Comparison of ENCODE assay signal across 8 cellular contexts in the genomic region with DNA sequence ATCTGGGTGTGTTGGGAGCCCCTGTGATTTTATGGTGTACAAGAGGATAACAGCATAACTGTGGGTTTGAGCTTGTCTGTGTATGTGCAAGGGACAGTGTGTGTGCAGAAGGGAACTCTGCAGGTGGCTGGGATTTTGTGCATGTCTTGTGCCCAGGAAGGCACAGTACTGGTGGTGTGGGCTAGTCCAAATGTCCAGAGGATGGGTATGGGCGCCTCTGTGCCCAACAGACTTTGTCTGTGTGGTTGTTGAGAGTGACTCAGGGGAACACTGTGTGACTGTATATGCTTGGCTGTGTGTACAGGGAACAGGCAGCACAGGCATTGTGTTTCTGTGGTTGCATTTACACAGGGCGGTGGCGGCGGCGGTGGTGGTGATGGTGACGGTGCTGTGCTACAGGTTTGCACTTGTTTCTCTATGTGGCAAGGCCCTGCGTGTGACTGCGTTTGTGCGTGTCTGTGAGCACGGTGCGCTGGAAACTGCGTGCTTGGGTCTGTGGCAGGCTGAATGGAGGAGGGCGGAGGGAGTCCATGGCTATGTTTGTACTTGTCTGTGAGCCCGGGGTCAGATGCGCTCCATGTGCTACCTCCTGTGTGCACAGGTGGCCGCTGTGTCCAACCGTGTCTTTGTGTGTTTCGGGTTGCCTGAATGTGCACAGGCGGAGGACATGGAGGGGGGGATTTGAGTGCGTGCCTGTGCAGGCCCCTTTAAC. TPM values are rescaled to one million over a fixed set of nuclear protein-coding genes. Genes with fewer than 3 reads are reported as not detected.
DNase-seq lines count a peak whose midpoint lies in the region; ATAC-seq lines count a peak whose summit lies in the region.

No MANE protein-coding gene starts in this region.

- no peak overlapping the region for H3K4me2 ChIP-seq in mesenchymal stem cell (ENCODE audit: low read length, poor library complexity, severe bottlenecking)

- 87% methylated on average over 20 of the region's 20 CpGs for WGBS in mesenchymal stem cell

- H2BK120ac ChIP-seq in mesenchymal stem cell (ENCODE audit: low read depth, low read length), result no peak overlapping the region

- H3K4ac ChIP-seq in mesenchymal stem cell (ENCODE audit: low read depth in 1 of 2, low read length in 2 of 2), result peak overlapping the region in 1 of 2 experiments; percentile 92

- H3K14ac ChIP-seq in mesenchymal stem cell (ENCODE audit: low read length in 2 of 2), result peak overlapping the region in 1 of 2 experiments; percentile 1

- H3K4me1 Mint-ChIP-seq in activated naive CD4-positive, alpha-beta T cell treated with anti-CD3 and anti-CD28 coated beads, Interleukin-2, amount 50 U/mL, for 24 hours, result peaks cover 83% of the 10 kb centered on the region

- H3K4me3 Mint-ChIP-seq in activated naive CD4-positive, alpha-beta T cell treated with anti-CD3 and anti-CD28 coated beads, Interleukin-2, amount 50 U/mL, for 24 hours, result peak overlapping the region; percentile 89

- no peaks in the 10 kb centered on the region for H3K27me3 ChIP-seq in mesenchymal stem cell (ENCODE audit: control insufficient read depth in 1 of 2, insufficient read depth in 1 of 2, low read length in 2 of 2)

- H3K36me3 Mint-ChIP-seq in activated naive CD4-positive, alpha-beta T cell treated with anti-CD3 and anti-CD28 coated beads, Interleukin-2, amount 50 U/mL, for 24 hours, result no peaks in the 10 kb centered on the region

- H3K79me1 ChIP-seq in mesenchymal stem cell (replicated peaks; ENCODE audit: low read length, poor library complexity, severe bottlenecking), result no peaks in the 10 kb centered on the region

- H4K91ac ChIP-seq in mesenchymal stem cell (ENCODE audit: low read length), result peak overlapping the region; percentile 79

- ATAC-seq in stimulated activated naive CD8-positive, alpha-beta T cell treated with anti-CD3 and anti-CD28 coated beads, Interleukin-15, Interleukin-2, amounts not matched to agents 100 U/mL and 50 U/mL, for 24 hours, result peak; percentile 44
- ATAC-seq in HG02970 (IDR thresholded peaks at IDR 0.05; ENCODE audit: low FRiP score, unreplicated experiment) (no peak), HG02798 (IDR thresholded peaks at IDR 0.05; ENCODE audit: poor library complexity, unreplicated experiment) (no peak)

- peak overlapping the region; percentile 97 for H3K27ac Mint-ChIP-seq in activated naive CD4-positive, alpha-beta T cell treated with anti-CD3 and anti-CD28 coated beads, Interleukin-2, amount 50 U/mL, for 24 hours

- H2BK15ac ChIP-seq in mesenchymal stem cell (ENCODE audit: low read depth, poor library complexity, severe bottlenecking), result no peak overlapping the region

- peak overlapping the region; percentile 93 for H4K8ac ChIP-seq in mesenchymal stem cell (ENCODE audit: low read length)

- H3K4me3 ChIP-seq in mesenchymal stem cell (ENCODE audit: insufficient read depth in 1 of 2, low read depth in 1 of 2, low read length in 2 of 2), result no peak overlapping the region

- H3K9me3 Mint-ChIP-seq in activated naive CD4-positive, alpha-beta T cell treated with anti-CD3 and anti-CD28 coated beads, Interleukin-2, amount 50 U/mL, for 24 hours, result no peaks in the 10 kb centered on the region

- no peak overlapping the region for H2AFZ ChIP-seq in mesenchymal stem cell (ENCODE audit: low read depth, low read length)

- DNase-seq in COR-L47 (lab: John Stamatoyannopoulos, UW) (peak; percentile 89), SHP77 (lab: John Stamatoyannopoulos, UW) (peak; percentile 61 to 83), mesenchymal stem cell (no peak), A172 (ENCODE audit: low spot score) (no peak)
- peak; percentile 75 for DNase-seq in stimulated activated naive CD8-positive, alpha-beta T cell treated with anti-CD3 and anti-CD28 coated beads, Interleukin-15, Interleukin-2, amounts not matched to agents 100 U/mL and 50 U/mL, for 24 hours

- H3K9ac ChIP-seq in mesenchymal stem cell (ENCODE audit: low read length), result peak overlapping the region; percentile 29

- H3K36me3 ChIP-seq in mesenchymal stem cell (ENCODE audit: control insufficient read depth in 1 of 2, insufficient read depth in 2 of 2, low read depth in 1 of 2, low read length in 2 of 2), result no peaks in the 10 kb centered on the region

- H3K23ac ChIP-seq in mesenchymal stem cell (ENCODE audit: low read length in 2 of 2), result peak overlapping the region in 1 of 2 experiments; percentile 83

- H2AK5ac ChIP-seq in mesenchymal stem cell (ENCODE audit: low read length, severe bottlenecking), result no peak overlapping the region

- no peaks in the 10 kb centered on the region for H3K27me3 Mint-ChIP-seq in activated naive CD4-positive, alpha-beta T cell treated with anti-CD3 and anti-CD28 coated beads, Interleukin-2, amount 50 U/mL, for 24 hours

- H2BK12ac ChIP-seq in mesenchymal stem cell (ENCODE audit: low read length in 2 of 2), result peak overlapping the region; percentile 46 to 82

- no peak overlapping the region for H2BK5ac ChIP-seq in mesenchymal stem cell (ENCODE audit: low read depth, low read length, poor library complexity, severe bottlenecking)

- peak overlapping the region; percentile 35 to 98 for H3K18ac ChIP-seq in mesenchymal stem cell (ENCODE audit: low read depth in 1 of 2, low read length in 2 of 2)

- no peaks in the 10 kb centered on the region for H3K9me3 ChIP-seq in mesenchymal stem cell (ENCODE audit: control insufficient read depth, low read length)

- H3K4me1 ChIP-seq in mesenchymal stem cell (ENCODE audit: control insufficient read depth, insufficient read depth, low read depth, low read length), result peaks cover 64% of the 10 kb centered on the region

- H3K27ac ChIP-seq in mesenchymal stem cell (ENCODE audit: low read length, poor library complexity, severe bottlenecking), result no peak overlapping the region

RNA-seq across cellular contexts. Expression of a gene that starts 32.3 kb away (rescaled TPM):
- polyA plus RNA-seq in mesenchymal stem cell (2013, experiment 1 of 2), result 68.4 TPM
- 68.6 TPM for polyA plus RNA-seq in mesenchymal stem cell (2013, experiment 2 of 2)
- 7.5 and 9.1 TPM in 2 replicates for total RNA-seq in A172 (2014; rRNA removed; shearing (Covaris generic))

Comparison
In these comparisons a context has a peak if more than half of its experiments do, and no peak if none do; other contexts are left out.
1. DNase-seq: peak in COR-L47 (single experiment), SHP77 (2 of 2) and stimulated activated naive CD8-positive, alpha-beta T cell treated with anti-CD3 and anti-CD28 coated beads, Interleukin-15, Interleukin-2, amounts not matched to agents 100 U/mL and 50 U/mL, for 24 hours (single experiment); none in mesenchymal stem cell (single experiment) and A172 (single experiment).